ENCODE assay signal across 18 cellular contexts in the genomic region with DNA sequence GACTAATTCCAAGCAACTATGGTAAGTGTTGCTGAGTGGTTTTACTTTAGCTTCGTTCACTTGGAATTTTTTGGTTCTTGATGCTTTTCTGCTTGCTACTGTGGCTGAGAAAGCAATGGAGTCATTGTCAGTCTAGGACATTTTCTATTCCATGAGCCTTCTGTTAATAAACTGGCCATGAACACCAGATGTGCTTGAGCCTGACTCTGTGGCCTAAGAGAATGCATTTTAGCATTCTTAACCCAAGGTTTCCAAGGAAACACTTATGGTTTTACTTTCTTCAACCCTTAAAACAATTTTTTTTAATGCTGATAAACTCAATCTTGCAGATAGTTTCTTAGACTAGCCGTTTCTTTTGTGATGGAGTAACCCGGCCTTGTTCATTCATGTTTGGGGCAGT. TPM values are rescaled to one million over a fixed set of nuclear protein-coding genes. Genes with fewer than 3 reads are reported as not detected.
DNase-seq lines count a peak whose midpoint lies in the region; ATAC-seq and TF ChIP-seq lines count a peak whose summit lies in the region.
"Had no signal": no experiment of that assay in that cellular context is flagged by ENCODE, and none has a peak within 500 bp of the region (broad histone marks: within the 10 kb centered on the region; RNA-seq: fewer than 3 reads in every experiment).

No MANE protein-coding gene starts in this region.

- peaks cover 21 to 73% (median 38%) of the 10 kb centered on the region in 3 donors for H3K36me3 Mint-ChIP-seq in naive thymus-derived CD8-positive, alpha-beta T cell

- no peaks in the 10 kb centered on the region for H3K9me3 Mint-ChIP-seq in naive thymus-derived CD8-positive, alpha-beta T cell

- no peaks in the 10 kb centered on the region for H3K4me1 ChIP-seq in PC-9 (replicated peaks; ENCODE audit: insufficient read depth)
- H3K4me1 ChIP-seq: BLaER1, sigmoid colon had no signal

- H3K4me3 Mint-ChIP-seq in naive thymus-derived CD8-positive, alpha-beta T cell: no peak overlapping the region

- intact Hi-C loops in PC-9 (cut with micrococcal nuclease; ENCODE audit: unreplicated experiment): no loop called here

- ATAC-seq in naive thymus-derived CD8-positive, alpha-beta T cell: no peak
- no peak for ATAC-seq in GM21786 (IDR thresholded peaks at IDR 0.05; ENCODE audit: unreplicated experiment)
- ATAC-seq: K562 had no signal

- no peaks in the 10 kb centered on the region for H4K20me1 ChIP-seq in PC-9 (ENCODE audit: insufficient read depth)
- H4K20me1 ChIP-seq: BLaER1 had no signal

- POLR2A ChIA-PET in BJ (lab: Charles Lee) (interaction anchor here (0.6 kb wide), 1 partner anchor 588 kb away, joined by 3 read pairs; no protein-coding TSS in a partner anchor), PC-9 (lab: Charles Lee; ENCODE audit: unreplicated experiment) (no interaction called here)
- POLR2A ChIA-PET in naive thymus-derived CD8-positive, alpha-beta T cell (lab: Charles Lee): no interaction called here

- DNase-seq in BJ (ENCODE audit: low read depth): peak; percentile 74
- peak; percentile 42 for DNase-seq in HFF-Myc (ENCODE audit: extremely low read depth, low read depth)
- peak; percentile 58 for DNase-seq in dedifferentiated amniotic fluid mesenchymal stem cell (ENCODE audit: extremely low spot score)
- DNase-seq in naive thymus-derived CD8-positive, alpha-beta T cell: no peak
- DNase-seq in HT-29 (ENCODE audit: low spot score): no peak
- DNase-seq in PC-9: no peak
- DNase-seq: activated CD4-positive, alpha-beta T cell treated with anti-CD3 and anti-CD28 coated beads, Interleukin-2, amount 50 U/mL, for 48 hours; DMS79 treated with DMSO at 0.1 percent for 48 hours; glutamatergic neuron; midbrain; NCI-H69; occipital lobe; sigmoid colon; stimulated activated CD4-positive, alpha-beta T cell treated with anti-CD3 and anti-CD28 coated beads, Interleukin-1b, Interleukin-23, amount 100 ng/mL, for 48 hours had no signal

- H2AFZ ChIP-seq in PC-9: no peak overlapping the region

- no peak overlapping the region for H3K27ac ChIP-seq in PC-9
- H3K27ac ChIP-seq: BLaER1, sigmoid colon, SK-N-MC had no signal

- no peaks in the 10 kb centered on the region for H3K79me2 ChIP-seq in PC-9 (ENCODE audit: low read depth)

- BruUV-seq in PC-9 (replicated peaks; lab: Mats Ljungman, UMichigan): no TSS peak

- H3F3A ChIP-seq in PC-9 (ENCODE audit: insufficient read depth, low read depth): no peaks in the 10 kb centered on the region

- no peaks in the 10 kb centered on the region; the same call in none of the 2 replicates for H3K36me3 ChIP-seq in BJ (ENCODE audit: control insufficient read depth, insufficient read depth, low read length)
- H3K36me3 ChIP-seq in PC-9 (ENCODE audit: low read depth): no peaks in the 10 kb centered on the region

- CTCF ChIA-PET in BJ (lab: Yijun Ruan, JAX) (interaction anchor here (1.1 to 1.6 kb wide), 3 partner anchors 11 to 39 kb away, joined by 3 read pairs; no protein-coding TSS in a partner anchor), PC-9 (lab: Charles Lee) (no interaction called here)

- H3K27me3 ChIP-seq in BJ (ENCODE audit: control insufficient read depth, insufficient read depth, low read length) (no peaks in the 10 kb centered on the region), PC-9 (ENCODE audit: insufficient read depth, low read depth) (no peaks in the 10 kb centered on the region)
- H3K27me3 ChIP-seq: BLaER1, sigmoid colon had no signal

- peak overlapping the region in 7 of 10 donors; percentile 2 to 63 (median 47) for H3K27ac Mint-ChIP-seq in naive thymus-derived CD8-positive, alpha-beta T cell

- H3K27me3 Mint-ChIP-seq in naive thymus-derived CD8-positive, alpha-beta T cell: no peaks in the 10 kb centered on the region

- no peaks in the 10 kb centered on the region for H3K9me3 ChIP-seq in PC-9 (ENCODE audit: insufficient read depth, low read depth)
- H3K9me3 ChIP-seq: BLaER1, sigmoid colon had no signal

- H3K9me2 ChIP-seq in PC-9 (ENCODE audit: insufficient read depth): peaks cover 6% of the 10 kb centered on the region; the same call in 1 of the 2 replicates

- no peak overlapping the region for H3K4me2 ChIP-seq in PC-9
- H3K4me2 ChIP-seq: BLaER1 had no signal

- peaks cover 6 to 38% (median 31%) of the 10 kb centered on the region in 4 donors for H3K4me1 Mint-ChIP-seq in naive thymus-derived CD8-positive, alpha-beta T cell

- no peak overlapping the region for H3K4me3 ChIP-seq in BJ (ENCODE audit: low read depth, low read length)
- H3K4me3 ChIP-seq in HFF-Myc (replicated peaks; ENCODE audit: low read depth, low read length): no peak overlapping the region
- H3K4me3 ChIP-seq in PC-9: no peak overlapping the region
- H3K4me3 ChIP-seq: BLaER1, K562, sigmoid colon, SK-N-MC had no signal

- TF ChIP-seq CTCF in BJ (IDR thresholded peaks at IDR 0.05; ENCODE audit: insufficient read depth, low read depth, low read length) (no peak), HFF-Myc (IDR thresholded peaks at IDR 0.05; ENCODE audit: low read depth, low read length, missing control alignments) (no peak), PC-9 (conservative IDR thresholded peaks at IDR 0.05) (no peak)

RNA-seq across cellular contexts. Expression of gene OSTF1, which starts 42.3 kb away (rescaled TPM):
- polyA plus RNA-seq in BJ (2011; rRNA removed): 15.5 and 26.9 TPM in 2 replicates
- 13.6 and 18.1 TPM in 2 replicates for polyA minus RNA-seq in BJ (2011; rRNA and poly(A)+ RNA removed)
- 10 to 100 TPM; 51.6 to 53.4 TPM for total RNA-seq in naive thymus-derived CD8-positive, alpha-beta T cell
- polyA plus RNA-seq in naive thymus-derived CD8-positive, alpha-beta T cell: 100 to 1,000 TPM; 131 to 151 (median 132) TPM
- total RNA-seq in HT-29 (2014; rRNA removed; shearing (Covaris generic)): 32.1 and 36.6 TPM in 2 replicates
- 42.0 and 58.4 TPM in 2 replicates for total RNA-seq in PC-9 (2021)

RNA-seq across cellular contexts. Expression of gene NMRK1, which starts 42.7 kb away (rescaled TPM):
- 13.2 and 21.7 TPM in 2 replicates for polyA plus RNA-seq in BJ (2011; rRNA removed)
- polyA minus RNA-seq in BJ (2011; rRNA and poly(A)+ RNA removed): 1.4 and 3.2 TPM in 2 replicates
- total RNA-seq in naive thymus-derived CD8-positive, alpha-beta T cell: 10 to 100 TPM; 79.5 to 85.3 TPM
- polyA plus RNA-seq in naive thymus-derived CD8-positive, alpha-beta T cell: 10 to 100 TPM; 43.0 to 67.5 (median 55.4) TPM
- 2.3 and 5.1 TPM in 2 replicates for total RNA-seq in HT-29 (2014; rRNA removed; shearing (Covaris generic))
- total RNA-seq in PC-9 (2021): 35.4 and 36.2 TPM in 2 replicates

Comparison
In these comparisons a context has a peak if more than half of its experiments do, and no peak if none do; other contexts are left out.
1. DNase-seq: peak in BJ (single experiment), HFF-Myc (single experiment) and dedifferentiated amniotic fluid mesenchymal stem cell (single experiment); none in naive thymus-derived CD8-positive, alpha-beta T cell (0 of 10), HT-29 (single experiment) and PC-9 (0 of 2).